Comparison of ENCODE assay signal across 9 cellular contexts in genomic region chr12:32947203-32947795, GRCh38. TPM values are rescaled to one million over a fixed set of nuclear protein-coding genes. Genes with fewer than 3 reads are reported as not detected.
A peak's percentile ranks its signal among the peaks of the same experiment; 100 is the strongest.
DNase-seq lines count a peak whose midpoint lies in the region; ATAC-seq, FAIRE-seq and TF ChIP-seq lines count a peak whose summit lies in the region.
"Had no signal": no experiment of that assay in that cellular context is flagged by ENCODE, and none has a peak within 500 bp of the region (broad histone marks: within the 10 kb centered on the region; RNA-seq: fewer than 3 reads in every experiment).

No MANE protein-coding gene starts in this region.

- no peak overlapping the region for H3K4me3 ChIP-seq in GM12865 (ENCODE audit: low read depth, low read length)
- no peak overlapping the region for H3K4me3 ChIP-seq in K562
- H3K4me3 ChIP-seq in upper lobe of right lung = no peak overlapping the region
- H3K4me3 ChIP-seq: heart left ventricle had no signal

- ATAC-seq in K562 (peak; percentile 75), upper lobe of right lung (no peak), GM19455 (IDR thresholded peaks at IDR 0.05; ENCODE audit: unreplicated experiment) (no peak)
- ATAC-seq: heart left ventricle had no signal

- FAIRE-seq in K562 (lab: Jason Lieb, UNC) = peak; percentile 60

- 60% methylated on average over 3 of the region's 3 CpGs for WGBS in K562 (ENCODE audit: insufficient coverage, low coverage, missing lambda C conversion rate)

- TF ChIP-seq CTCF in GM12865 (IDR thresholded peaks at IDR 0.05; ENCODE audit: insufficient read depth, low read depth, low read length, missing control alignments) (peak; percentile 2), K562 (IDR thresholded peaks at IDR 0.05 in 2 of 3, conservative IDR thresholded peaks at IDR 0.05 in 1 of 3; ENCODE audit: insufficient read depth in 2 of 3, low read depth in 1 of 3, low read length in 3 of 3) (peak in 2 of 3 experiments; percentile 23 to 50; a peak in 3 of 6 replicates), upper lobe of right lung (IDR thresholded peaks at IDR 0.05) (no peak), GM10266 (IDR thresholded peaks at IDR 0.05; ENCODE audit: control insufficient read depth, insufficient read depth, low read depth, missing control alignments) (no peak)

- POLR2A ChIA-PET in K562 (lab: Yijun Ruan, JAX) = interaction anchor here (0.6 to 1.2 kb wide), 6 partner anchors 9 to 1137 kb away, joined by 3 to 4 read pairs (median 3); no protein-coding TSS in a partner anchor

- intact Hi-C loops in K562 (cut with micrococcal nuclease) (loop anchor here (2.0 kb wide), 1 partner anchor 1074 kb away; no protein-coding TSS in a partner anchor), upper lobe of right lung (cut with DNase I) (no loop called here)

- H3K9ac ChIP-seq in K562 (ENCODE audit: insufficient read depth in 1 of 2, low read depth in 2 of 2, low read length in 2 of 2) = no peak overlapping the region

- DNase-seq in GM12865 (ENCODE audit: low read depth) (no peak), NCI-H1694 treated with DMSO at 0.1 percent for 48 hours (lab: John Stamatoyannopoulos, UW) (peak; percentile 63), K562 (ENCODE audit: extremely low read depth in 1 of 4, low spot score in 3 of 4) (peak in 2 of 4 experiments; percentile 8 to 40), middle frontal gyrus (ENCODE audit: extremely low spot score, low spot score) (peak; percentile 37), GF-D8 (lab: John Stamatoyannopoulos, UW) (no peak), upper lobe of right lung (no peak), GM10266 (ENCODE audit: extremely low spot score) (no peak)
- DNase-seq: heart left ventricle had no signal

- no TSS peak for BruUV-seq in K562 (replicated peaks; lab: Mats Ljungman, UMichigan)

- no peaks in the 10 kb centered on the region for H3K36me3 ChIP-seq in K562 (ENCODE audit: control insufficient read depth, insufficient read depth, low read length)
- H3K36me3 ChIP-seq in upper lobe of right lung = no peaks in the 10 kb centered on the region
- H3K36me3 ChIP-seq: heart left ventricle had no signal

- no peak for TF ChIP-seq POLR2A in K562 (conservative IDR thresholded peaks at IDR 0.05)

- H3K27ac ChIP-seq in K562 (ENCODE audit: extremely low read depth, low read depth, low read length) (peak overlapping the region; percentile 55; the same call in 1 of the 3 replicates), upper lobe of right lung (no peak overlapping the region)
- H3K27ac ChIP-seq: heart left ventricle had no signal

- CTCF ChIA-PET in K562 (lab: Yijun Ruan, JAX; ENCODE audit: low intra/inter-chr PET ratio) = interaction anchor here (2.0 kb wide), 1 partner anchor 1075 kb away, joined by 12 read pairs; the partner anchor contains the start of gene ALG10

- H3K9me3 ChIP-seq in K562 (replicated peaks; ENCODE audit: control insufficient read depth, insufficient read depth, low read depth, low read length) = no peaks in the 10 kb centered on the region
- H3K9me3 ChIP-seq in upper lobe of right lung = no peaks in the 10 kb centered on the region
- H3K9me3 ChIP-seq: heart left ventricle had no signal

- no peaks in the 10 kb centered on the region for H3K79me2 ChIP-seq in K562 (ENCODE audit: control insufficient read depth, insufficient read depth, low read length)

- peak; percentile 69 to 81 for TF ChIP-seq RAD21 in K562 (CRISPR knock-in tag; conservative IDR thresholded peaks at IDR 0.05 in 1 of 2, IDR thresholded peaks at IDR 0.05 in 1 of 2)

- no peak overlapping the region for H3K4me2 ChIP-seq in K562 (ENCODE audit: insufficient read depth, low read length)

- no peak for TF ChIP-seq EP300 in K562 (IDR thresholded peaks at IDR 0.05; ENCODE audit: low read length)

- no peaks in the 10 kb centered on the region for H3K9me1 ChIP-seq in K562 (ENCODE audit: control insufficient read depth, insufficient read depth, low read length)

- H2AFZ ChIP-seq in K562 (ENCODE audit: low read depth, low read length) = peak overlapping the region; percentile 71

- H3K4me1 ChIP-seq in K562 (replicated peaks in 1 of 2; ENCODE audit: control insufficient read depth in 2 of 2, insufficient read depth in 2 of 2, low read length in 2 of 2) = no peaks in the 10 kb centered on the region; a peak in 1 of 5 replicates
- no peaks in the 10 kb centered on the region for H3K4me1 ChIP-seq in upper lobe of right lung
- H3K4me1 ChIP-seq: heart left ventricle had no signal

- H3K27me3 ChIP-seq in K562 (ENCODE audit: control insufficient read depth in 2 of 2, insufficient read depth in 2 of 2, low read length in 2 of 2) = no peaks in the 10 kb centered on the region
- no peaks in the 10 kb centered on the region for H3K27me3 ChIP-seq in upper lobe of right lung

- in situ Hi-C loops in K562 (cut with MboI) = loop anchor here (5.0 kb wide), 1 partner anchor 1075 kb away; the partner anchor contains the start of gene ALG10

- no peaks in the 10 kb centered on the region for H4K20me1 ChIP-seq in K562 (replicated peaks; ENCODE audit: control insufficient read depth, insufficient read depth, low read length)

TF ChIP-seq in K562, 482 proteins besides CTCF, POLR2A, EP300 and RAD21:
- TF ChIP-seq NCOA4 (IDR thresholded peaks at IDR 0.05; ENCODE audit: partially characterized antibody) (no peak), CEBPB (tag; IDR thresholded peaks at IDR 0.05) (peak; percentile 45; the same call in 1 of the 2 replicates), ZBTB1 (CRISPR knock-in tag; IDR thresholded peaks at IDR 0.05; ENCODE audit: borderline replicate concordance, low read depth) (no peak), TCFL5 (CRISPR knock-in tag; conservative IDR thresholded peaks at IDR 0.05) (no peak), ETV1 (tag; conservative IDR thresholded peaks at IDR 0.05; ENCODE audit: low read depth) (no peak), SMC3 (conservative IDR thresholded peaks at IDR 0.05; ENCODE audit: insufficient read depth, low read depth, low read length) (peak; percentile 28; the same call in 1 of the 2 replicates), DEAF1 (CRISPR knock-in tag; IDR thresholded peaks at IDR 0.05) (peak; percentile 72), ZNF263 (CRISPR knock-in tag; IDR thresholded peaks at IDR 0.05; ENCODE audit: borderline replicate concordance) (no peak)

RNA-seq across cellular contexts. Expression of gene PKP2, which starts 50.7 kb away (rescaled TPM):
- 2.3 and 5.2 TPM in 2 replicates for total RNA-seq in K562 (2011; cell fraction: chromatin; rRNA removed; ENCODE audit: low replicate concordance)
- total RNA-seq in K562 (2011; cell fraction: nucleolus; rRNA removed) = 2.3 and 3.6 TPM in 2 replicates
- 2.6 and 3.7 TPM in 2 replicates for total RNA-seq in K562 (2011; cell fraction: nucleoplasm; rRNA removed)
- total RNA-seq in K562 (2014; rRNA removed) (2.4 and 2.8 TPM in 2 replicates), K562 (2014; rRNA removed; fragmentation: Illumina TruSeq; extraction: Trizol) (4.2 and 5.3 TPM in 2 replicates), K562 (2015; rRNA removed; fragmentation: Illumina TruSeq; extraction: Trizol) (2.6 and 2.9 TPM in 2 replicates), K562 (2021) (3.5 and 4.1 TPM in 2 replicates), upper lobe of right lung (1.9 TPM)
- polyA plus RNA-seq in K562 (2011; rRNA removed) (3.2 and 5.2 TPM in 2 replicates), K562 (2014; fragmentation: Illumina TruSeq; extraction: Trizol) (3.3 and 3.7 TPM in 2 replicates), K562 (2014; fragmentation: Nextera tagmentation; extraction: Ambion mirVana) (1 to 10 TPM; 1.6 TPM), K562 (2014; rRNA removed) (2.2 and 3.0 TPM in 2 replicates)
- polyA plus RNA-seq in K562 (2011; cell fraction: cytosol; rRNA removed) = 2.0 and 4.1 TPM in 2 replicates
- 2.3 and 6.1 TPM in 2 replicates for polyA plus RNA-seq in K562 (2011; cell fraction: nucleus; rRNA removed)
- polyA plus RNA-seq in K562 (2012) = 2.0 TPM in 2 replicates
- 4.1 and 11.9 TPM in 2 replicates for polyA minus RNA-seq in K562 (2011; rRNA and poly(A)+ RNA removed)
- polyA minus RNA-seq in K562 (2011; cell fraction: cytosol; rRNA and poly(A)+ RNA removed) = 2.1 and 5.1 TPM in 2 replicates
- polyA minus RNA-seq in K562 (2011; cell fraction: nucleus; rRNA and poly(A)+ RNA removed) = 2.6 and 10.7 TPM in 2 replicates

Comparison
In these comparisons a context has a peak if more than half of its experiments do, and no peak if none do; other contexts are left out.
1. DNase-seq: peak in NCI-H1694 treated with DMSO at 0.1 percent for 48 hours (single experiment) and middle frontal gyrus (single experiment); none in GM12865 (single experiment), GF-D8 (single experiment), upper lobe of right lung (single experiment) and GM10266 (single experiment).
2. CTCF ChIP-seq: peak in GM12865 (single experiment) and K562 (2 of 3); none in upper lobe of right lung (single experiment) and GM10266 (single experiment).